In genomic region chr3:32662638-32663037, GRCh38 we compare ENCODE assay signal across 31 cellular contexts.
"Had no signal": no experiment of that assay in that cellular context is flagged by ENCODE, and none has a peak within 500 bp of the region (broad histone marks: within the 10 kb centered on the region; RNA-seq: fewer than 3 reads in every experiment).

No MANE protein-coding gene starts in this region.

- H3K27ac ChIP-seq: brain microvascular endothelial cell, coronary artery, epithelial cell of prostate, esophagus squamous epithelium, WERI-Rb-1 had no signal

- FAIRE-seq: astrocyte, bronchial epithelial cell, endothelial cell of umbilical vein, frontal cortex had no signal

- H3K4me1 ChIP-seq: esophagus squamous epithelium had no signal

- ATAC-seq: activated CD4-positive, CD25-positive, alpha-beta regulatory T cell treated with anti-CD3 and anti-CD28 coated beads, Interleukin-2, amount 50 U/mL, for 24 hours; activated CD8-positive, alpha-beta T cell treated with anti-CD3 and anti-CD28 coated beads for 36 hours; activated T-cell treated with anti-CD3 and anti-CD28 coated beads, Interleukin-2, amount 50 U/mL, for 4 hours; activated T-helper 17 cell treated with anti-CD3 and anti-CD28 coated beads, Interleukin-2, amount 50 U/mL, for 72 hours; effector memory CD8-positive, alpha-beta T cell; T-helper 17 cell had no signal

- H3K4me3 ChIP-seq: coronary artery, esophagus squamous epithelium had no signal

- H3K9me3 ChIP-seq: esophagus squamous epithelium had no signal

- H3K36me3 ChIP-seq: brain microvascular endothelial cell, esophagus squamous epithelium, WERI-Rb-1 had no signal

- DNase-seq: activated B cell treated with CpG ODN at 0.5 μM for 24 hours; activated CD4-positive, alpha-beta T cell treated with anti-CD3 and anti-CD28 coated beads for 48 hours; activated CD4-positive, alpha-beta T cell treated with anti-CD3 and anti-CD28 coated beads, Interleukin-2, amount 50 U/mL, for 1 hour; activated CD4-positive, alpha-beta T cell treated with anti-CD3 and anti-CD28 coated beads, Interleukin-2, amount 50 U/mL, for 48 hours; activated CD8-positive, alpha-beta memory T cell treated with anti-CD3 and anti-CD28 coated beads for 24 hours; activated CD8-positive, alpha-beta T cell treated with anti-CD3 and anti-CD28 coated beads for 36 hours; activated effector memory CD4-positive, alpha-beta T cell treated with Interleukin-2 at 50 U/mL for 16 hours; activated gamma-delta T cell treated with Interleukin-2 at 50 U/mL for 16 hours; activated naive CD4-positive, alpha-beta T cell treated with anti-CD3 and anti-CD28 coated beads, Interleukin-2, amount 50 U/mL, for 16 hours; activated naive CD4-positive, alpha-beta T cell treated with Interleukin-2 at 50 U/mL for 16 hours; activated T-cell treated with anti-CD3 and anti-CD28 coated beads, Interleukin-2, amount 50 U/mL, for 4 hours; amniotic stem cell; anterior cingulate cortex; brain microvascular endothelial cell; dermis blood vessel endothelial cell; effector CD4-positive, alpha-beta T cell; effector memory CD8-positive, alpha-beta T cell; esophagus squamous epithelium; head of caudate nucleus; T-helper 1 cell; T-helper 17 cell; T1000; WERI-Rb-1 had no signal
